In genomic region chr11:68113986-68114385, GRCh38 we compare ENCODE assay signal across 22 cellular contexts. TPM values are rescaled to one million over a fixed set of nuclear protein-coding genes. Genes with fewer than 3 reads are reported as not detected.
DNase-seq lines count a peak whose midpoint lies in the region; ATAC-seq, FAIRE-seq and TF ChIP-seq lines count a peak whose summit lies in the region.
"Had no signal": no experiment of that assay in that cellular context is flagged by ENCODE, and none has a peak within 500 bp of the region (broad histone marks: within the 10 kb centered on the region; RNA-seq: fewer than 3 reads in every experiment).

No MANE protein-coding gene starts in this region.

- DNase-seq in AG04450 (ENCODE audit: low read depth, low spot score) (peak; percentile 32), fibroblast of mammary gland (ENCODE audit: low read depth) (peak; percentile 37), osteoblast (ENCODE audit: insufficient read length, low spot score, missing footprints) (peak; percentile 49), globus pallidus (ENCODE audit: low spot score) (no peak), NCI-H82 (lab: John Stamatoyannopoulos, UW) (no peak), GM19239 (ENCODE audit: insufficient read length, low spot score) (no peak)
- DNase-seq: ACHN; colonic mucosa; COR-L47; GDM1; MV-4-11; natural killer cell; NCI-H69; Peyer's patch; retina; stimulated activated CD4-positive, alpha-beta T cell treated with anti-CD3 and anti-CD28 coated beads, Interleukin-4, amount 100 ng/mL, for 1 hour; SW 1271 had no signal

- ATAC-seq in SK-N-SH treated with all-trans-retinoic acid at 6 μM for 48 hours (peak; percentile 51), GM18907 (IDR thresholded peaks at IDR 0.05; ENCODE audit: unreplicated experiment) (no peak)
- ATAC-seq: activated T-helper 17 cell treated with anti-CD3 and anti-CD28 coated beads, Interleukin-2, amount 50 U/mL, for 72 hours; esophagus mucosa; natural killer cell had no signal

- H3K79me2 ChIP-seq in osteoblast (ENCODE audit: insufficient read depth, low read length): peaks cover 63% of the 10 kb centered on the region

- peak; percentile 46; the same call in 1 of the 2 replicates for TF ChIP-seq CTCF in AG04450 (IDR thresholded peaks at IDR 0.05; ENCODE audit: low read depth, low read length)
- peak; percentile 15 for TF ChIP-seq CTCF in fibroblast of mammary gland (conservative IDR thresholded peaks at IDR 0.05; ENCODE audit: control insufficient read depth, insufficient read depth, low read depth, low read length)
- TF ChIP-seq CTCF in osteoblast (IDR thresholded peaks at IDR 0.05; ENCODE audit: extremely low read depth, low read depth, low read length): peak; percentile 35

- H3K36me3 ChIP-seq in osteoblast (ENCODE audit: insufficient read depth, low read length): no peaks in the 10 kb centered on the region
- H3K36me3 ChIP-seq: colonic mucosa, Peyer's patch had no signal

- H3K4me3 ChIP-seq in AG04450 (ENCODE audit: low read depth, low read length): no peak overlapping the region
- no peak overlapping the region for H3K4me3 ChIP-seq in fibroblast of mammary gland (ENCODE audit: control insufficient read depth, low read depth, low read length)
- no peak overlapping the region for H3K4me3 ChIP-seq in osteoblast (ENCODE audit: insufficient read depth, low read length)
- H3K4me3 ChIP-seq: colonic mucosa, lung, Peyer's patch had no signal

- H2AFZ ChIP-seq in osteoblast (ENCODE audit: low read length): peak overlapping the region; percentile 56

- peaks cover 6% of the 10 kb centered on the region for H4K20me1 ChIP-seq in osteoblast (ENCODE audit: insufficient read depth, low read length)

- H3K9me3 ChIP-seq in AG04450 (ENCODE audit: control insufficient read depth, insufficient read depth, low read length): no peaks in the 10 kb centered on the region
- H3K9me3 ChIP-seq in osteoblast (ENCODE audit: low read depth, low read length): no peaks in the 10 kb centered on the region
- H3K9me3 ChIP-seq: colonic mucosa, Peyer's patch had no signal

- H3K4me2 ChIP-seq in osteoblast (ENCODE audit: insufficient read depth, low read length): peak overlapping the region; percentile 53

- H3K4me1 ChIP-seq in osteoblast (ENCODE audit: insufficient read depth, low read length): peaks cover 17% of the 10 kb centered on the region

- CTCF ChIA-PET in AG04450 (lab: Charles Lee): no interaction called here

- H3K27ac ChIP-seq in AG04450 (ENCODE audit: low read depth, low read length): no peak overlapping the region
- H3K27ac ChIP-seq in osteoblast (ENCODE audit: low read depth, low read length): no peak overlapping the region
- H3K27ac ChIP-seq: colonic mucosa had no signal

- no peak for FAIRE-seq in GM19239 (lab: Jason Lieb, UNC)

- POLR2A ChIA-PET in AG04450 (lab: Yijun Ruan, JAX): no interaction called here

- H3K27me3 ChIP-seq in AG04450 (ENCODE audit: control insufficient read depth, insufficient read depth, low read length): no peaks in the 10 kb centered on the region
- H3K27me3 ChIP-seq in osteoblast (ENCODE audit: insufficient read depth, low read length): no peaks in the 10 kb centered on the region
- H3K27me3 ChIP-seq: colonic mucosa, Peyer's patch had no signal

TF ChIP-seq in SK-N-SH treated with all-trans-retinoic acid at 6 μM for 48 hours, 23 proteins besides CTCF, POLR2A, EP300 and RAD21:
- TF ChIP-seq SNAI2 (CRISPR knock-in tag; IDR thresholded peaks at IDR 0.05) (no peak), ZNF8 (CRISPR knock-in tag; IDR thresholded peaks at IDR 0.05) (peak; percentile 78)
- TF ChIP-seq, protein P1, sequence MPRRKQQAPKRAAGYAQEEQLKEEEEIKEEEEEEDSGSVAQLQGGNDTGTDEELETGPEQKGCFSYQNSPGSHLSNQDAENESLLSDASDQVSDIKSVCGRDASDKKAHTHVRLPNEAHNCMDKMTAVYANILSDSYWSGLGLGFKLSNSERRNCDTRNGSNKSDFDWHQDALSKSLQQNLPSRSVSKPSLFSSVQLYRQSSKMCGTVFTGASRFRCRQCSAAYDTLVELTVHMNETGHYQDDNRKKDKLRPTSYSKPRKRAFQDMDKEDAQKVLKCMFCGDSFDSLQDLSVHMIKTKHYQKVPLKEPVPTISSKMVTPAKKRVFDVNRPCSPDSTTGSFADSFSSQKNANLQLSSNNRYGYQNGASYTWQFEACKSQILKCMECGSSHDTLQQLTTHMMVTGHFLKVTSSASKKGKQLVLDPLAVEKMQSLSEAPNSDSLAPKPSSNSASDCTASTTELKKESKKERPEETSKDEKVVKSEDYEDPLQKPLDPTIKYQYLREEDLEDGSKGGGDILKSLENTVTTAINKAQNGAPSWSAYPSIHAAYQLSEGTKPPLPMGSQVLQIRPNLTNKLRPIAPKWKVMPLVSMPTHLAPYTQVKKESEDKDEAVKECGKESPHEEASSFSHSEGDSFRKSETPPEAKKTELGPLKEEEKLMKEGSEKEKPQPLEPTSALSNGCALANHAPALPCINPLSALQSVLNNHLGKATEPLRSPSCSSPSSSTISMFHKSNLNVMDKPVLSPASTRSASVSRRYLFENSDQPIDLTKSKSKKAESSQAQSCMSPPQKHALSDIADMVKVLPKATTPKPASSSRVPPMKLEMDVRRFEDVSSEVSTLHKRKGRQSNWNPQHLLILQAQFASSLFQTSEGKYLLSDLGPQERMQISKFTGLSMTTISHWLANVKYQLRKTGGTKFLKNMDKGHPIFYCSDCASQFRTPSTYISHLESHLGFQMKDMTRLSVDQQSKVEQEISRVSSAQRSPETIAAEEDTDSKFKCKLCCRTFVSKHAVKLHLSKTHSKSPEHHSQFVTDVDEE (CRISPR knock-in tag; IDR thresholded peaks at IDR 0.05): no peak

RNA-seq across cellular contexts. Expression of gene CHKA, which starts 7.2 kb away (rescaled TPM):
- 11.3 and 12.5 TPM in 2 replicates for polyA plus RNA-seq in AG04450 (2011; rRNA removed)
- 13.6 and 14.6 TPM in 2 replicates for polyA minus RNA-seq in AG04450 (2011; rRNA and poly(A)+ RNA removed)
- 26.5 and 29.0 TPM in 2 replicates for total RNA-seq in osteoblast

Comparison
In these comparisons a context has a peak if more than half of its experiments do, and no peak if none do; other contexts are left out.
1. DNase-seq: peak in AG04450 (single experiment), fibroblast of mammary gland (single experiment) and osteoblast (single experiment); none in globus pallidus (single experiment), NCI-H82 (single experiment) and GM19239 (single experiment).
2. Peak in every context shown above with its lines, with median percentiles within 50 percentile points of each other: CTCF ChIP-seq.